In the genomic region with DNA sequence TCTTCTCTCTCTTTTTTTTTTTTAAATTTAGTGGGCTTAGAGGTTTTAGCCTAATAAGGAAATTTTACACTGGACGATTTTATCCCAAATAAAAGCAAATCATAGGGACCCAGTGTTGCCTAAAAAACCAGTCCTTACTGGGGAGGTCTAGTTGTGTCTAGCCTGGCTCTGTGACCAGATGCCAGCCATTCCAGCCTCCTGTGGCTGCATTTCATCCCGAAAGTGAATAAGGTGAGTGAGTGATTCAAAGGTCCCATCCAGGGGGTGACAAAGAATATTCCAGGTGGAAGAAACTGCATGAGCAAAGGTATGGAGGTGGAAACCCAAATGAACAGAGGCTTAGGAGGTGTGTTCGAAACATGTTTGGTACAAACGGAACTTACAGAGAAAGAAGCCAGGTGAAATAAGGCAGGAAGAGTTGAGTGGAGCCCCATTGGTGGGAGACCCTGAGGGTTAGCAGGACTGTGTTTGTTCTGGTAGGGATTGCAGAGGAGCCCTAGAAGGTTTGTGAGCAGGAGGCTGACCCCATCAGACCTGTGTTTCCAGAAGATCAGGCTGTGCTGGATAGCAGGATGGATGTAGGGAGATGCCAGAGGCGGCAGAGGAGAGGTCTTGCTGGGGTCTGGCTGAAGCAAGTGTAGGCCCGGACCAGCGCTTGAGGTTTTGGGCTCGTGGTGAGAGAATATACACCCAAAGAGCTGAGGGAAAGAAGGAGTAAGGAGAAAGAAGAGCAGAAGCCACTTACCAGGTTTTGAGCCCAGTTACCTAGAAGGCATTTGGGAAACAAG, we compare ENCODE assay signal across 24 cellular contexts. TPM values are rescaled to one million over a fixed set of nuclear protein-coding genes. Genes with fewer than 3 reads are reported as not detected.
DNase-seq lines count a peak whose midpoint lies in the region; ATAC-seq and TF ChIP-seq lines count a peak whose summit lies in the region.
"Had no signal": no experiment of that assay in that cellular context is flagged by ENCODE, and none has a peak within 500 bp of the region (broad histone marks: within the 10 kb centered on the region; RNA-seq: fewer than 3 reads in every experiment).

No MANE protein-coding gene starts in this region.

- no peak for TF ChIP-seq POLR2A in vagina (IDR thresholded peaks at IDR 0.05)

- H3K4me3 ChIP-seq in left ventricle myocardium inferior (no peak overlapping the region), rectal smooth muscle tissue (ENCODE audit: low read length) (no peak overlapping the region), vagina (no peak overlapping the region)
- H3K4me3 ChIP-seq: A549, HAP-1, PC-9 had no signal

- H3K9ac ChIP-seq in rectal smooth muscle tissue (ENCODE audit: low read length): no peak overlapping the region

- H3K4me1 Mint-ChIP-seq in endothelial cell (ENCODE audit: unreplicated experiment): peaks cover 13% of the 10 kb centered on the region
- H3K4me1 Mint-ChIP-seq in effector memory CD8-positive, alpha-beta T cell (ENCODE audit: low read depth in 2 of 2): peaks cover 19 to 20% of the 10 kb centered on the region in 2 donors

- TF ChIP-seq CTCF in left ventricle myocardium inferior (IDR thresholded peaks at IDR 0.05; ENCODE audit: borderline replicate concordance): no peak
- TF ChIP-seq CTCF in endothelial cell (IDR thresholded peaks at IDR 0.05; ENCODE audit: unreplicated experiment): no peak
- TF ChIP-seq CTCF in vagina (IDR thresholded peaks at IDR 0.05): no peak

- H3K9me3 ChIP-seq in left ventricle myocardium inferior (replicated peaks) (no peaks in the 10 kb centered on the region), vagina (no peaks in the 10 kb centered on the region)
- H3K9me3 ChIP-seq: A549, HAP-1 had no signal

- H3K27me3 Mint-ChIP-seq in endothelial cell (ENCODE audit: unreplicated experiment): peaks cover 3% of the 10 kb centered on the region
- H3K27me3 Mint-ChIP-seq in effector memory CD8-positive, alpha-beta T cell: no peaks in the 10 kb centered on the region
- H3K27me3 Mint-ChIP-seq: activated CD4-positive, alpha-beta T cell treated with anti-CD3 and anti-CD28 coated beads for 36 hours; CD4-positive, CD25-positive, alpha-beta regulatory T cell had no signal

- H3K9me3 Mint-ChIP-seq in endothelial cell (ENCODE audit: unreplicated experiment): no peaks in the 10 kb centered on the region
- no peaks in the 10 kb centered on the region for H3K9me3 Mint-ChIP-seq in effector memory CD8-positive, alpha-beta T cell
- H3K9me3 Mint-ChIP-seq: CD4-positive, CD25-positive, alpha-beta regulatory T cell had no signal

- H3K4me3 Mint-ChIP-seq in endothelial cell (ENCODE audit: unreplicated experiment): peak overlapping the region; percentile 16
- no peak overlapping the region for H3K4me3 Mint-ChIP-seq in effector memory CD8-positive, alpha-beta T cell
- H3K4me3 Mint-ChIP-seq: activated CD4-positive, alpha-beta T cell treated with anti-CD3 and anti-CD28 coated beads for 36 hours; CD4-positive, CD25-positive, alpha-beta regulatory T cell had no signal

- no peak overlapping the region for H3K27ac Mint-ChIP-seq in endothelial cell (ENCODE audit: unreplicated experiment)
- peak overlapping the region in 1 of 2 donors; percentile 38 for H3K27ac Mint-ChIP-seq in effector memory CD8-positive, alpha-beta T cell
- H3K27ac Mint-ChIP-seq: activated CD4-positive, alpha-beta T cell treated with anti-CD3 and anti-CD28 coated beads for 36 hours had no signal

- no peak for ATAC-seq in left ventricle myocardium superior
- ATAC-seq in effector memory CD8-positive, alpha-beta T cell (replicated peaks): no peak
- ATAC-seq: A549; activated CD4-positive, alpha-beta T cell treated with anti-CD3 and anti-CD28 coated beads for 36 hours had no signal

- intact Hi-C loops in left ventricle myocardium inferior (cut with micrococcal nuclease) (no loop called here), left ventricle myocardium superior (cut with micrococcal nuclease) (no loop called here), vagina (cut with DNase I) (no loop called here)

- DNase-seq in left ventricle myocardium inferior: no peak
- DNase-seq in left ventricle myocardium superior: no peak
- no peak for DNase-seq in endothelial cell (ENCODE audit: low spot score)
- DNase-seq in vagina (ENCODE audit: extremely low spot score in 2 of 2): no peak
- DNase-seq in activated T-cell treated with anti-CD3 and anti-CD28 coated beads, Interleukin-2, amount 50 U/mL, for 48 hours: no peak
- no peak for DNase-seq in NCI-H1105 (lab: John Stamatoyannopoulos, UW)
- no peak for DNase-seq in effector memory CD8-positive, alpha-beta T cell
- DNase-seq: activated CD4-positive, alpha-beta T cell treated with anti-CD3 and anti-CD28 coated beads for 36 hours; activated CD8-positive, alpha-beta memory T cell treated with anti-CD3 and anti-CD28 coated beads, Interleukin-2, amount 50 U/mL, for 4 hours; CD4-positive, CD25-positive, alpha-beta regulatory T cell; DND-41; KBM-7; mammary epithelial cell; NCI-H2107; NCI-H526 treated with DMSO at 0.1 percent for 48 hours; PC-9; T-helper 9 cell had no signal

- H3K36me3 ChIP-seq in left ventricle myocardium inferior (no peaks in the 10 kb centered on the region), rectal smooth muscle tissue (ENCODE audit: control insufficient read depth, insufficient read depth, low read length) (no peaks in the 10 kb centered on the region), vagina (no peaks in the 10 kb centered on the region)
- H3K36me3 ChIP-seq: HAP-1 had no signal

- no peaks in the 10 kb centered on the region for H3K27me3 ChIP-seq in left ventricle myocardium inferior (ENCODE audit: low read depth)
- no peaks in the 10 kb centered on the region for H3K27me3 ChIP-seq in rectal smooth muscle tissue (ENCODE audit: control insufficient read depth, insufficient read depth, low read length)
- H3K27me3 ChIP-seq in vagina: no peaks in the 10 kb centered on the region

- H3K27ac ChIP-seq in left ventricle myocardium inferior (replicated peaks): peak overlapping the region; percentile 80
- H3K27ac ChIP-seq in rectal smooth muscle tissue (ENCODE audit: low read depth, low read length): peak overlapping the region; percentile 0
- peak overlapping the region; percentile 55 for H3K27ac ChIP-seq in vagina
- H3K27ac ChIP-seq: A549, PC-9 had no signal

- H3K36me3 Mint-ChIP-seq in endothelial cell (ENCODE audit: low read depth, unreplicated experiment): no peaks in the 10 kb centered on the region
- no peaks in the 10 kb centered on the region for H3K36me3 Mint-ChIP-seq in effector memory CD8-positive, alpha-beta T cell (ENCODE audit: insufficient read depth)
- H3K36me3 Mint-ChIP-seq: CD4-positive, CD25-positive, alpha-beta regulatory T cell had no signal

- H3K4me1 ChIP-seq in left ventricle myocardium inferior: peaks cover 89% of the 10 kb centered on the region
- H3K4me1 ChIP-seq in rectal smooth muscle tissue (ENCODE audit: control insufficient read depth, insufficient read depth, low read length): peaks cover 49% of the 10 kb centered on the region
- peaks cover 58% of the 10 kb centered on the region for H3K4me1 ChIP-seq in vagina
- H3K4me1 ChIP-seq: A549 had no signal

RNA-seq across cellular contexts. Expression of a gene that starts 31.6 kb away (rescaled TPM):
- total RNA-seq in left ventricle myocardium inferior (0.58 TPM), left ventricle myocardium superior (1.0 TPM), endothelial cell (ENCODE audit: unreplicated experiment) (not detected), vagina (2.5 TPM)
- total RNA-seq: activated CD4-positive, alpha-beta T cell treated with anti-CD3 and anti-CD28 coated beads for 36 hours; astrocyte; frontal cortex; mammary epithelial cell; SK-MEL-5; temporal lobe had no signal

Comparison
In these comparisons a context has a peak if more than half of its experiments do, and no peak if none do; other contexts are left out.
1. H3K27ac ChIP-seq: peak in every context shown above with its lines; median percentile 80 in left ventricle myocardium inferior; 55 in vagina; 0 in rectal smooth muscle tissue.